15 cellular contexts compared by ENCODE assay signal in the genomic region with DNA sequence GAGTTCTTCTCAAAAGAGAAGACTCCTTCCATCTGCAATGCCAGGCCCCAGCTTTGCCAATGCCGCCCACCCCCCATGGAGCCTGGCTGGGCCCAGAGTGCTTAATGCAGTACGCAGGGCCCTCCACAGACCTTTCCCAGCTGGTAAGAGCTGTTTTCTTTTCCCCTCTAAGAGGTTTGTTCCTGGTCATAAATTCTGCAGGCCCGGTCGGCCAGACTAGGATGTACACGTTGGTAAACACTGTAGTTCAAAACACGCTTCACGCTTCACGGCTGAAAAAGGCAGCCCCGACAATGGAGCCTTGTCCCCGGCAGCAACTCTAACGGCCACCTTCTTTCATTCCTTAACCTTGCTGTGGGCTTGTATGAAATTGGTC.
"Had no signal": no experiment of that assay in that cellular context is flagged by ENCODE, and none has a peak within 500 bp of the region (broad histone marks: within the 10 kb centered on the region; RNA-seq: fewer than 3 reads in every experiment).

No MANE protein-coding gene starts in this region.

- H3K4me3 Mint-ChIP-seq: activated CD4-positive, alpha-beta T cell treated with anti-CD3 and anti-CD28 coated beads, Interleukin-2, amount 10 ng/mL, durations not matched to agents 24 days and 14 days; activated naive CD8-positive, alpha-beta T cell treated with anti-CD3 and anti-CD28 coated beads, Interleukin-2, amount 10 ng/mL, durations not matched to agents 7 days and 5 days; T-helper 1 cell treated with Interleukin-12 subunit alpha and Interleukin-12 subunit beta and Interleukin-4 antibody, amounts not matched to agents 30 μg/mL and 1 μg/mL, for 36 hours; WTC11 had no signal

- H3K27me3 ChIP-seq: pancreas, transverse colon had no signal

- H3K9me3 ChIP-seq: heart right ventricle, left ventricle myocardium inferior, pancreas, transverse colon had no signal

- H3K27ac Mint-ChIP-seq: activated naive CD8-positive, alpha-beta T cell treated with anti-CD3 and anti-CD28 coated beads, Interleukin-2, amount 10 ng/mL, durations not matched to agents 7 days and 5 days; T-helper 1 cell treated with Interleukin-12 subunit alpha and Interleukin-12 subunit beta and Interleukin-4 antibody, amounts not matched to agents 30 μg/mL and 1 μg/mL, for 36 hours; WTC11 had no signal

- H3K4me1 ChIP-seq: foreskin keratinocyte, heart right ventricle, left ventricle myocardium inferior, pancreas, transverse colon had no signal

- H3K4me3 ChIP-seq: heart right ventricle, left ventricle myocardium inferior, pancreas, transverse colon had no signal

- DNase-seq: activated CD4-positive, alpha-beta T cell treated with anti-CD3 and anti-CD28 coated beads, Interleukin-2, amount 10 ng/mL, durations not matched to agents 24 days and 14 days; activated gamma-delta T cell; activated naive CD8-positive, alpha-beta T cell treated with anti-CD3 and anti-CD28 coated beads, Interleukin-2, amount 10 ng/mL, durations not matched to agents 7 days and 5 days; activated T-cell treated with anti-CD3 and anti-CD28 coated beads, Interleukin-2, amount 50 U/mL, for 1 hour; anterior cingulate cortex; foreskin keratinocyte; heart right ventricle; left ventricle myocardium inferior; mesenchymal stem cell; retina; small intestine; transverse colon had no signal

- H3K27ac ChIP-seq: foreskin keratinocyte, heart right ventricle, left ventricle myocardium inferior, pancreas, transverse colon had no signal

- H3K36me3 ChIP-seq: heart right ventricle, left ventricle myocardium inferior, pancreas, transverse colon had no signal

- ATAC-seq: foreskin keratinocyte, heart right ventricle, pancreas, WTC11 had no signal

- H3K4me1 Mint-ChIP-seq: activated naive CD8-positive, alpha-beta T cell treated with anti-CD3 and anti-CD28 coated beads, Interleukin-2, amount 10 ng/mL, durations not matched to agents 7 days and 5 days; WTC11 had no signal

- H3K36me3 Mint-ChIP-seq: activated naive CD8-positive, alpha-beta T cell treated with anti-CD3 and anti-CD28 coated beads, Interleukin-2, amount 10 ng/mL, durations not matched to agents 7 days and 5 days; WTC11 had no signal

- H3K9me3 Mint-ChIP-seq: activated naive CD8-positive, alpha-beta T cell treated with anti-CD3 and anti-CD28 coated beads, Interleukin-2, amount 10 ng/mL, durations not matched to agents 7 days and 5 days; T-helper 1 cell treated with Interleukin-12 subunit alpha and Interleukin-12 subunit beta and Interleukin-4 antibody, amounts not matched to agents 30 μg/mL and 1 μg/mL, for 36 hours; WTC11 had no signal
